In genomic region chr6:128114164-128114563, GRCh38 we compare ENCODE assay signal across 18 cellular contexts.
DNase-seq lines count a peak whose midpoint lies in the region; ATAC-seq, FAIRE-seq and TF ChIP-seq lines count a peak whose summit lies in the region.
"Had no signal": no experiment of that assay in that cellular context is flagged by ENCODE, and none has a peak within 500 bp of the region (broad histone marks: within the 10 kb centered on the region; RNA-seq: fewer than 3 reads in every experiment).

No MANE protein-coding gene starts in this region.

- H3K9me3 ChIP-seq in HEK293 (ENCODE audit: control insufficient read depth, insufficient read depth, low read depth, low read length) = no peaks in the 10 kb centered on the region
- H3K9me3 ChIP-seq: A549, BE2C had no signal

- peak; percentile 60 for ATAC-seq in left lobe of liver
- ATAC-seq in WTC11 = no peak
- ATAC-seq: A549 had no signal

- POLR2A ChIA-PET in HEK293 (lab: Yijun Ruan, JAX) (no interaction called here), WTC11 (lab: Charles Lee) (no interaction called here)

- 0 out of 2 replicates have a peak, but pooled peaks cover 3% of the 10 kb centered on the region for H3K4me1 ChIP-seq in HEK293 (ENCODE audit: control insufficient read depth, insufficient read depth, low read length)
- H3K4me1 ChIP-seq: A549, BE2C had no signal

- H3K4me1 Mint-ChIP-seq in WTC11 = no peaks in the 10 kb centered on the region

- no peaks in the 10 kb centered on the region; a peak in 1 of 3 replicates for H3K36me3 ChIP-seq in HEK293 (ENCODE audit: control insufficient read depth in 2 of 2, insufficient read depth in 1 of 2, low read length in 2 of 2)
- H3K36me3 ChIP-seq: BE2C had no signal

- H3K27me3 Mint-ChIP-seq in WTC11 (ENCODE audit: low read depth) = no peaks in the 10 kb centered on the region
- H3K27me3 Mint-ChIP-seq: CD4-positive, alpha-beta memory T cell had no signal

- FAIRE-seq in urothelium cell line (lab: Jason Lieb, UNC) = peak; percentile 5
- FAIRE-seq: A549, D721Med, G401.6, GM12891 had no signal

- H3K36me3 Mint-ChIP-seq in WTC11 = no peaks in the 10 kb centered on the region

- H3K9me3 Mint-ChIP-seq in WTC11 = no peaks in the 10 kb centered on the region

- H3K4me3 ChIP-seq in HEK293 (ENCODE audit: low read depth, low read length) = no peak overlapping the region
- H3K4me3 ChIP-seq: A549, GM23248 had no signal

- no peak overlapping the region for H3K4me3 Mint-ChIP-seq in WTC11
- H3K4me3 Mint-ChIP-seq: CD4-positive, alpha-beta memory T cell had no signal

- DNase-seq in NCI-H226 = peak; percentile 24
- peak; percentile 55 for DNase-seq in left lobe of liver (ENCODE audit: low spot score)
- no peak for DNase-seq in urothelium cell line (ENCODE audit: low spot score)
- DNase-seq in activated T-cell treated with anti-CD3 and anti-CD28 coated beads, Interleukin-2, amount 50 U/mL, for 48 hours = no peak
- no peak for DNase-seq in WTC11 (ENCODE audit: low spot score)
- DNase-seq: BE2C; CD4-positive, alpha-beta memory T cell; DMS153; DMS79 treated with DMSO at 0.1 percent for 48 hours; EL; GM23248; H7 had no signal

- H3K27ac ChIP-seq in HEK293 (ENCODE audit: extremely low read depth, low read depth, low read length) = no peak overlapping the region
- H3K27ac ChIP-seq: A549, C4-2B, GM23248 had no signal

- CTCF ChIA-PET in HEK293 (lab: Yijun Ruan, JAX) = no interaction called here
- CTCF ChIA-PET in WTC11 (lab: Charles Lee) = no interaction called here

- TF ChIP-seq CTCF in HEK293 (tag by site-specific recombination; IDR thresholded peaks at IDR 0.05) = no peak
- no peak for TF ChIP-seq CTCF in WTC11 (IDR thresholded peaks at IDR 0.05)

- H3K27ac Mint-ChIP-seq in WTC11 = no peak overlapping the region

TF ChIP-seq in HEK293, 187 proteins besides CTCF, POLR2A, EP300 and RAD21:
- TF ChIP-seq ZFHX2 (tag by site-specific recombination; conservative IDR thresholded peaks at IDR 0.05) = peak; percentile 26; the same call in 1 of the 2 replicates
- TF ChIP-seq ZNF549 (tag by site-specific recombination; IDR thresholded peaks at IDR 0.05) = no peak

TF ChIP-seq in WTC11, 78 proteins besides CTCF, POLR2A, EP300 and RAD21:
- no peak for TF ChIP-seq PRRX2 (CRISPR knock-in tag; IDR thresholded peaks at IDR 0.05)
- no peak for TF ChIP-seq FOXJ3 (CRISPR knock-in tag; IDR thresholded peaks at IDR 0.05; ENCODE audit: borderline replicate concordance)
- TF ChIP-seq ELF4 (CRISPR knock-in tag; IDR thresholded peaks at IDR 0.05; ENCODE audit: low read depth) = no peak
- no peak for TF ChIP-seq CBFB (CRISPR knock-in tag; IDR thresholded peaks at IDR 0.05; ENCODE audit: low read depth)
- TF ChIP-seq SP1 (CRISPR knock-in tag; conservative IDR thresholded peaks at IDR 0.05) = no peak
- no peak for TF ChIP-seq TEAD1 (CRISPR knock-in tag; IDR thresholded peaks at IDR 0.05)
- TF ChIP-seq ZNF232 (CRISPR knock-in tag; IDR thresholded peaks at IDR 0.05) = no peak
- no peak for TF ChIP-seq ZBTB21 (CRISPR knock-in tag; IDR thresholded peaks at IDR 0.05; ENCODE audit: borderline replicate concordance)
- no peak for TF ChIP-seq ATF2 (CRISPR knock-in tag; IDR thresholded peaks at IDR 0.05; ENCODE audit: borderline replicate concordance, low read depth)
- TF ChIP-seq GTF2I (CRISPR knock-in tag; conservative IDR thresholded peaks at IDR 0.05) = no peak

Comparison
In these comparisons a context has a peak if more than half of its experiments do, and no peak if none do; other contexts are left out.
1. DNase-seq: peak in NCI-H226 (single experiment) and left lobe of liver (single experiment); none in urothelium cell line (single experiment), activated T-cell treated with anti-CD3 and anti-CD28 coated beads, Interleukin-2, amount 50 U/mL, for 48 hours (0 of 2) and WTC11 (single experiment).